ENCODE assay signal across 10 cellular contexts in genomic region chr1:201259476-201260235, GRCh38. TPM values are rescaled to one million over a fixed set of nuclear protein-coding genes. Genes with fewer than 3 reads are reported as not detected.
DNase-seq lines count a peak whose midpoint lies in the region; ATAC-seq and TF ChIP-seq lines count a peak whose summit lies in the region.
"Had no signal": no experiment of that assay in that cellular context is flagged by ENCODE, and none has a peak within 500 bp of the region (broad histone marks: within the 10 kb centered on the region; RNA-seq: fewer than 3 reads in every experiment).

No MANE protein-coding gene starts in this region.

- in situ Hi-C loops in GM13977 (cut with MboI; ENCODE audit: low pct_unique_long_range_greater_than_20kb, low sequenced_read_pairs, unreplicated experiment): no loop called here

- no peak for ATAC-seq in HG03521 (IDR thresholded peaks at IDR 0.05; ENCODE audit: unreplicated experiment)
- ATAC-seq in GM19455 (IDR thresholded peaks at IDR 0.05; ENCODE audit: unreplicated experiment): no peak
- no peak for ATAC-seq in GM19463 (IDR thresholded peaks at IDR 0.05; ENCODE audit: unreplicated experiment)

- peak; percentile 24 for TF ChIP-seq CTCF in epithelial cell of esophagus (IDR thresholded peaks at IDR 0.05; ENCODE audit: insufficient read depth, low read depth, low read length, missing control alignments)
- TF ChIP-seq CTCF in mesothelial cell of epicardium (IDR thresholded peaks at IDR 0.05; ENCODE audit: unreplicated experiment): no peak
- no peak for TF ChIP-seq CTCF in GM13977 (IDR thresholded peaks at IDR 0.05; ENCODE audit: extremely low read depth, insufficient read depth, missing control alignments)

- H3K36me3 Mint-ChIP-seq in mesothelial cell of epicardium: no peaks in the 10 kb centered on the region

- H3K4me1 Mint-ChIP-seq in mesothelial cell of epicardium: peaks cover 5% of the 10 kb centered on the region

- DNase-seq in COR-L47 (lab: John Stamatoyannopoulos, UW): peak; percentile 85
- peak; percentile 68 for DNase-seq in NCI-H146 treated with DMSO at 0.1 percent for 48 hours (lab: John Stamatoyannopoulos, UW; ENCODE audit: unreplicated experiment)
- DNase-seq in epithelial cell of esophagus (ENCODE audit: low read depth): peak; percentile 89
- peak in 1 of 2 experiments; percentile 40 for DNase-seq in mesothelial cell of epicardium (ENCODE audit: low spot score in 2 of 2, unreplicated experiment in 2 of 2)
- DNase-seq in GM13977 (ENCODE audit: low spot score): no peak
- DNase-seq: GF-D8 had no signal

- H3K4me3 ChIP-seq in epithelial cell of esophagus (ENCODE audit: low read length): peak overlapping the region; percentile 9

- H3K9me3 Mint-ChIP-seq in mesothelial cell of epicardium: no peaks in the 10 kb centered on the region

- peaks cover 26% of the 10 kb centered on the region for H3K27me3 Mint-ChIP-seq in mesothelial cell of epicardium (ENCODE audit: low read depth)

- no peak overlapping the region for H3K27ac Mint-ChIP-seq in mesothelial cell of epicardium

- peak overlapping the region; percentile 56 for H3K4me3 Mint-ChIP-seq in mesothelial cell of epicardium

RNA-seq across cellular contexts. Expression of gene PKP1, which starts 23.6 kb away (rescaled TPM):
- total RNA-seq in mesothelial cell of epicardium: 0.54 to 0.58 TPM (median 0.57 TPM) in 3 replicates
- total RNA-seq: H4 had no signal
